In the genomic region with DNA sequence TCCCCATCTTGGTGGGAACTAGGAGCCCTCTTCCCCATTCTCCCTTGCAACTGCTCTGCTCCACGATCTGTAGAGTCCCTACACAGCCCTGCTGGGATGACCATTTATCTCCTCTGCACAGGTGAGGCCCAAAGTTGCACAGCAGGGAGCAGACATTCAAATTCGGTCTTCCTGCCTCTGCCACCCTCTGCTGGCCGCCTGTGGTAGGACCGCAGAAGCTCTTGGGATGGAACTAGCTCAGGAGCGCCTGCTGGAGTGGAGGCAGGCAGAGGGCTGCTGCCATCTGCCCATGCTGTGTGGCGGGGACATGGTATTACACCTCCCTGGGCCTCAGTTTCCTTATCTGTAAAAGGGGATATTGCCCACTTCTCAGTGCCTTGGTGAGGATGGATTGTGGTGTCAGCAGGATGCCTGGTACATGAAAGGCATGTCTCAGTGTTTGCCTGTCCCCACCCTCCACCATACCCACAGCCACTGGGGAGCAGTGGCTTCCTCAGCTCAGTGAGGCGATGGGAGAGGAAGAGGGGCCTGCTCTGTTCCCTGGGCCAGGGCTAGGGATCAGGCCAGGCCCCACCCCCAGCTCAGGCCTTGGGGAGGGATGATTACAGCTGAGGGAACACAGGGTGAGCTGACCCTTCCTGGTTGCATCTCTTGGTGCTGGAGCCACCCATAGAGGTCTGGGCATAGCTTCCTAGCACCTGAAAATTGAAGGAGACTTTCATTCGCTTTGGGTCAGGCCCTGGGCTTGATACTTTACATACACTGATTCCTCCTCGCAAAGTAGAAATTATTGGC, we compare ENCODE assay signal across 1 cellular context.
TF ChIP-seq lines count a peak whose summit lies in the region.

No MANE protein-coding gene starts in this region.

TF ChIP-seq in HepG2, 621 proteins besides CTCF, POLR2A, EP300 and RAD21 (continued from another document):
- TF ChIP-seq, protein P1, sequence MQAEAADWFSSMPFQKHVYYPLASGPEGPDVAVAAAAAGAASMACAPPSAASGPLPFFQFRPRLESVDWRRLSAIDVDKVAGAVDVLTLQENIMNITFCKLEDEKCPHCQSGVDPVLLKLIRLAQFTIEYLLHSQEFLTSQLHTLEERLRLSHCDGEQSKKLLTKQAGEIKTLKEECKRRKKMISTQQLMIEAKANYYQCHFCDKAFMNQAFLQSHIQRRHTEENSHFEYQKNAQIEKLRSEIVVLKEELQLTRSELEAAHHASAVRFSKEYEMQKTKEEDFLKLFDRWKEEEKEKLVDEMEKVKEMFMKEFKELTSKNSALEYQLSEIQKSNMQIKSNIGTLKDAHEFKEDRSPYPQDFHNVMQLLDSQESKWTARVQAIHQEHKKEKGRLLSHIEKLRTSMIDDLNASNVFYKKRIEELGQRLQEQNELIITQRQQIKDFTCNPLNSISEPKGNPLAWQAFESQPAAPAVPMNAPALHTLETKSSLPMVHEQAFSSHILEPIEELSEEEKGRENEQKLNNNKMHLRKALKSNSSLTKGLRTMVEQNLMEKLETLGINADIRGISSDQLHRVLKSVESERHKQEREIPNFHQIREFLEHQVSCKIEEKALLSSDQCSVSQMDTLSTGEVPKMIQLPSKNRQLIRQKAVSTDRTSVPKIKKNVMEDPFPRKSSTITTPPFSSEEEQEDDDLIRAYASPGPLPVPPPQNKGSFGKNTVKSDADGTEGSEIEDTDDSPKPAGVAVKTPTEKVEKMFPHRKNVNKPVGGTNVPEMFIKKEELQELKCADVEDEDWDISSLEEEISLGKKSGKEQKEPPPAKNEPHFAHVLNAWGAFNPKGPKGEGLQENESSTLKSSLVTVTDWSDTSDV (CRISPR knock-in tag; IDR thresholded peaks at IDR 0.05): no peak
- no peak for TF ChIP-seq HNF4G (IDR thresholded peaks at IDR 0.05; ENCODE audit: borderline replicate concordance, low read depth, low read length)
- TF ChIP-seq HNF4G (CRISPR knock-in tag; IDR thresholded peaks at IDR 0.05; ENCODE audit: borderline replicate concordance, low read depth): no peak
- TF ChIP-seq, protein P2, sequence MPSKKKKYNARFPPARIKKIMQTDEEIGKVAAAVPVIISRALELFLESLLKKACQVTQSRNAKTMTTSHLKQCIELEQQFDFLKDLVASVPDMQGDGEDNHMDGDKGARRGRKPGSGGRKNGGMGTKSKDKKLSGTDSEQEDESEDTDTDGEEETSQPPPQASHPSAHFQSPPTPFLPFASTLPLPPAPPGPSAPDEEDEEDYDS (CRISPR knock-in tag; IDR thresholded peaks at IDR 0.05): 0 out of 2 replicates have a peak, but pooled peaks have one; percentile 14
- TF ChIP-seq BCL6 (CRISPR knock-in tag; IDR thresholded peaks at IDR 0.05): no peak; the same call in 1 of the 2 replicates
- no peak for TF ChIP-seq ARNTL (CRISPR knock-in tag; IDR thresholded peaks at IDR 0.05)
- no peak for TF ChIP-seq NFATC3 (CRISPR knock-in tag; IDR thresholded peaks at IDR 0.05)
- 0 out of 2 replicates have a peak, but pooled peaks have one; percentile 67 for TF ChIP-seq ZNF572 (CRISPR knock-in tag; IDR thresholded peaks at IDR 0.05)
- TF ChIP-seq MTA3 (CRISPR knock-in tag; IDR thresholded peaks at IDR 0.05): no peak
- TF ChIP-seq, protein P3, sequence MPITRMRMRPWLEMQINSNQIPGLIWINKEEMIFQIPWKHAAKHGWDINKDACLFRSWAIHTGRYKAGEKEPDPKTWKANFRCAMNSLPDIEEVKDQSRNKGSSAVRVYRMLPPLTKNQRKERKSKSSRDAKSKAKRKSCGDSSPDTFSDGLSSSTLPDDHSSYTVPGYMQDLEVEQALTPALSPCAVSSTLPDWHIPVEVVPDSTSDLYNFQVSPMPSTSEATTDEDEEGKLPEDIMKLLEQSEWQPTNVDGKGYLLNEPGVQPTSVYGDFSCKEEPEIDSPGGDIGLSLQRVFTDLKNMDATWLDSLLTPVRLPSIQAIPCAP (CRISPR knock-in tag; IDR thresholded peaks at IDR 0.05; ENCODE audit: low read depth): no peak
- TF ChIP-seq, protein P4, sequence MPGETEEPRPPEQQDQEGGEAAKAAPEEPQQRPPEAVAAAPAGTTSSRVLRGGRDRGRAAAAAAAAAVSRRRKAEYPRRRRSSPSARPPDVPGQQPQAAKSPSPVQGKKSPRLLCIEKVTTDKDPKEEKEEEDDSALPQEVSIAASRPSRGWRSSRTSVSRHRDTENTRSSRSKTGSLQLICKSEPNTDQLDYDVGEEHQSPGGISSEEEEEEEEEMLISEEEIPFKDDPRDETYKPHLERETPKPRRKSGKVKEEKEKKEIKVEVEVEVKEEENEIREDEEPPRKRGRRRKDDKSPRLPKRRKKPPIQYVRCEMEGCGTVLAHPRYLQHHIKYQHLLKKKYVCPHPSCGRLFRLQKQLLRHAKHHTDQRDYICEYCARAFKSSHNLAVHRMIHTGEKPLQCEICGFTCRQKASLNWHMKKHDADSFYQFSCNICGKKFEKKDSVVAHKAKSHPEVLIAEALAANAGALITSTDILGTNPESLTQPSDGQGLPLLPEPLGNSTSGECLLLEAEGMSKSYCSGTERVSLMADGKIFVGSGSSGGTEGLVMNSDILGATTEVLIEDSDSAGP (CRISPR knock-in tag; IDR thresholded peaks at IDR 0.05; ENCODE audit: borderline replicate concordance): peak; percentile 36; the same call in 1 of the 2 replicates
- TF ChIP-seq, protein P5, sequence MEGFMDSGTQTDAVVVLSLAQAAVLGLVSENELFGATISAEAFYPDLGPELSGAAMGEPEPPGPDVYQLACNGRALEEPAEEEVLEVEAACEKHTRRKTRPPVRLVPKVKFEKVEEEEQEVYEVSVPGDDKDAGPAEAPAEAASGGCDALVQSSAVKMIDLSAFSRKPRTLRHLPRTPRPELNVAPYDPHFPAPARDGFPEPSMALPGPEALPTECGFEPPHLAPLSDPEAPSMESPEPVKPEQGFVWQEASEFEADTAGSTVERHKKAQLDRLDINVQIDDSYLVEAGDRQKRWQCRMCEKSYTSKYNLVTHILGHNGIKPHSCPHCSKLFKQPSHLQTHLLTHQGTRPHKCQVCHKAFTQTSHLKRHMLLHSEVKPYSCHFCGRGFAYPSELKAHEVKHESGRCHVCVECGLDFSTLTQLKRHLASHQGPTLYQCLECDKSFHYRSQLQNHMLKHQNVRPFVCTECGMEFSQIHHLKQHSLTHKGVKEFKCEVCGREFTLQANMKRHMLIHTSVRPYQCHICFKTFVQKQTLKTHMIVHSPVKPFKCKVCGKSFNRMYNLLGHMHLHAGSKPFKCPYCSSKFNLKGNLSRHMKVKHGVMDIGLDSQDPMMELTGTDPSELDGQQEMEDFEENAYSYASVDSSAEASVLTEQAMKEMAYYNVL (CRISPR knock-in tag; IDR thresholded peaks at IDR 0.05; ENCODE audit: borderline replicate concordance): no peak
- no peak for TF ChIP-seq SMARCE1 (IDR thresholded peaks at IDR 0.05; ENCODE audit: borderline replicate concordance)
- TF ChIP-seq, protein P6, sequence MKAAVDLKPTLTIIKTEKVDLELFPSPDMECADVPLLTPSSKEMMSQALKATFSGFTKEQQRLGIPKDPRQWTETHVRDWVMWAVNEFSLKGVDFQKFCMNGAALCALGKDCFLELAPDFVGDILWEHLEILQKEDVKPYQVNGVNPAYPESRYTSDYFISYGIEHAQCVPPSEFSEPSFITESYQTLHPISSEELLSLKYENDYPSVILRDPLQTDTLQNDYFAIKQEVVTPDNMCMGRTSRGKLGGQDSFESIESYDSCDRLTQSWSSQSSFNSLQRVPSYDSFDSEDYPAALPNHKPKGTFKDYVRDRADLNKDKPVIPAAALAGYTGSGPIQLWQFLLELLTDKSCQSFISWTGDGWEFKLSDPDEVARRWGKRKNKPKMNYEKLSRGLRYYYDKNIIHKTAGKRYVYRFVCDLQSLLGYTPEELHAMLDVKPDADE (CRISPR knock-in tag; IDR thresholded peaks at IDR 0.05): no peak
- TF ChIP-seq RFXAP (CRISPR knock-in tag; IDR thresholded peaks at IDR 0.05; ENCODE audit: borderline replicate concordance): no peak
- peak; percentile 55; the same call in 1 of the 2 replicates for TF ChIP-seq ZNF350 (CRISPR knock-in tag; IDR thresholded peaks at IDR 0.05; ENCODE audit: borderline replicate concordance, low read depth)
- TF ChIP-seq, protein P7, sequence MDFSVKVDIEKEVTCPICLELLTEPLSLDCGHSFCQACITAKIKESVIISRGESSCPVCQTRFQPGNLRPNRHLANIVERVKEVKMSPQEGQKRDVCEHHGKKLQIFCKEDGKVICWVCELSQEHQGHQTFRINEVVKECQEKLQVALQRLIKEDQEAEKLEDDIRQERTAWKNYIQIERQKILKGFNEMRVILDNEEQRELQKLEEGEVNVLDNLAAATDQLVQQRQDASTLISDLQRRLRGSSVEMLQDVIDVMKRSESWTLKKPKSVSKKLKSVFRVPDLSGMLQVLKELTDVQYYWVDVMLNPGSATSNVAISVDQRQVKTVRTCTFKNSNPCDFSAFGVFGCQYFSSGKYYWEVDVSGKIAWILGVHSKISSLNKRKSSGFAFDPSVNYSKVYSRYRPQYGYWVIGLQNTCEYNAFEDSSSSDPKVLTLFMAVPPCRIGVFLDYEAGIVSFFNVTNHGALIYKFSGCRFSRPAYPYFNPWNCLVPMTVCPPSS (IDR thresholded peaks at IDR 0.05): no peak
- no peak for TF ChIP-seq ARHGAP35 (CRISPR knock-in tag; IDR thresholded peaks at IDR 0.05; ENCODE audit: borderline replicate concordance)
- TF ChIP-seq GATAD1 (CRISPR knock-in tag; IDR thresholded peaks at IDR 0.05): no peak
- TF ChIP-seq, protein P8, sequence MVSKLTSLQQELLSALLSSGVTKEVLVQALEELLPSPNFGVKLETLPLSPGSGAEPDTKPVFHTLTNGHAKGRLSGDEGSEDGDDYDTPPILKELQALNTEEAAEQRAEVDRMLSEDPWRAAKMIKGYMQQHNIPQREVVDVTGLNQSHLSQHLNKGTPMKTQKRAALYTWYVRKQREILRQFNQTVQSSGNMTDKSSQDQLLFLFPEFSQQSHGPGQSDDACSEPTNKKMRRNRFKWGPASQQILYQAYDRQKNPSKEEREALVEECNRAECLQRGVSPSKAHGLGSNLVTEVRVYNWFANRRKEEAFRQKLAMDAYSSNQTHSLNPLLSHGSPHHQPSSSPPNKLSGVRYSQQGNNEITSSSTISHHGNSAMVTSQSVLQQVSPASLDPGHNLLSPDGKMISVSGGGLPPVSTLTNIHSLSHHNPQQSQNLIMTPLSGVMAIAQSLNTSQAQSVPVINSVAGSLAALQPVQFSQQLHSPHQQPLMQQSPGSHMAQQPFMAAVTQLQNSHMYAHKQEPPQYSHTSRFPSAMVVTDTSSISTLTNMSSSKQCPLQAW (CRISPR knock-in tag; IDR thresholded peaks at IDR 0.05): no peak
- TF ChIP-seq RELA (CRISPR knock-in tag; IDR thresholded peaks at IDR 0.05): no peak
- 0 out of 2 replicates have a peak, but pooled peaks have one; percentile 25 for TF ChIP-seq KDM3A (CRISPR knock-in tag; IDR thresholded peaks at IDR 0.05; ENCODE audit: low read depth)
- no peak for TF ChIP-seq ZFP1 (CRISPR knock-in tag; IDR thresholded peaks at IDR 0.05)
- peak; percentile 38; the same call in 1 of the 2 replicates for TF ChIP-seq GABPB1 (CRISPR knock-in tag; IDR thresholded peaks at IDR 0.05)
